Comparison of ENCODE assay signal across 9 cellular contexts in the genomic region with DNA sequence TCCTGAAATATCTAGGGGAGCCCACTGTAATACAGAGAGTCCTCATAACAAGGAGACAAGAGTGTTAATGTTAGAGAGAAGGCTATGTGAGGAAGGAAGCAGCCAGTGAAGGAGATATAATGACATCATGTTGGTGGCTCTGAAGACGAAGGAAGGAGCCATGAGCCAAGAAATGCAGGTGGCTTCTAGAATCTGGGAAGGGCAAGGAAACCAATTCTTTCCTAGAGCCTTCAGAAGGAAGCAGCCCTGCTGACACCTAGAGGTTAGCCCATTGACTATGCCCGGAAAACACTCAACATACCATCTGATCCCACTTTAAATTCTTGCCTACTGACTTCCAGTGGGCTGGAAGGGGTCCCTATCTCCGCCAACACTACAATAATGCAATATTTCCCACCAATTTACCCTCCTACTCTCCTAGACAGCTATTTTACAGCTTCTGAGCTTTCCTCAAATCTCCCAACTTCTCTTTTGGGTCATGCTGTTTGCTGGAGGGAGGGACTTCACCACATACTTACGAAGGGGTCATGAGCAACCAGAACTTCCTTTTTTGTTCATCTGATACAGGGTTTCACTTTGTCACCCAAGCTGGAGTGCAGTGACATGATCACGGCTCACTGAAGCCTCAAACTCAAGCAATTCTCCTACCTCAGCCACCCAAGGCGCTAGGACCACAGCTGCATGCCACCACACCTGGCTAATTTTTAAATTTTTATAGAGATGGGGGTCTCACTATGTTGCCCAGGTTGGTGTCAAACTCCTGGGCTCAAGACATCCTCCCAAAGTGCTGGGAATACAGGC. TPM values are rescaled to one million over a fixed set of nuclear protein-coding genes. Genes with fewer than 3 reads are reported as not detected.
DNase-seq lines count a peak whose midpoint lies in the region; ATAC-seq and TF ChIP-seq lines count a peak whose summit lies in the region.
"Had no signal": no experiment of that assay in that cellular context is flagged by ENCODE, and none has a peak within 500 bp of the region (broad histone marks: within the 10 kb centered on the region; RNA-seq: fewer than 3 reads in every experiment).

No MANE protein-coding gene starts in this region.

- H3K4me1 ChIP-seq in upper lobe of right lung, result peaks cover 4% of the 10 kb centered on the region
- H3K4me1 ChIP-seq: ascending aorta had no signal

- H3K9me3 ChIP-seq in upper lobe of right lung, result no peaks in the 10 kb centered on the region
- H3K9me3 ChIP-seq: ascending aorta had no signal

- no peaks in the 10 kb centered on the region for H3K27me3 ChIP-seq in upper lobe of right lung
- H3K27me3 ChIP-seq: ascending aorta had no signal

- no peaks in the 10 kb centered on the region for H3K36me3 ChIP-seq in upper lobe of right lung

- intact Hi-C loops in upper lobe of right lung (cut with DNase I), result no loop called here

- H3K27ac ChIP-seq in upper lobe of right lung, result peak overlapping the region; percentile 62
- H3K27ac ChIP-seq: ascending aorta had no signal

- H3K27ac Mint-ChIP-seq in activated naive CD8-positive, alpha-beta T cell treated with anti-CD3 and anti-CD28 coated beads, Interleukin-2, amount 50 U/mL, for 24 hours, result peak overlapping the region; percentile 92

- peak; percentile 23 for DNase-seq in activated naive CD8-positive, alpha-beta T cell treated with anti-CD3 and anti-CD28 coated beads, Interleukin-2, amount 50 U/mL, for 24 hours
- DNase-seq in upper lobe of right lung (no peak), activated gamma-delta T cell (lab: John Stamatoyannopoulos, UW) (no peak), NCI-H748 treated with DMSO at 0.1 percent for 48 hours (lab: John Stamatoyannopoulos, UW) (no peak), AG20443 (ENCODE audit: low spot score) (no peak)

- no peaks in the 10 kb centered on the region for H3K9me3 Mint-ChIP-seq in activated naive CD8-positive, alpha-beta T cell treated with anti-CD3 and anti-CD28 coated beads, Interleukin-2, amount 50 U/mL, for 24 hours

- no peaks in the 10 kb centered on the region for H3K27me3 Mint-ChIP-seq in activated naive CD8-positive, alpha-beta T cell treated with anti-CD3 and anti-CD28 coated beads, Interleukin-2, amount 50 U/mL, for 24 hours

- peak; percentile 10 for TF ChIP-seq CTCF in GM12873 (IDR thresholded peaks at IDR 0.05; ENCODE audit: insufficient read depth, low read depth, low read length, missing control alignments)
- TF ChIP-seq CTCF in upper lobe of right lung (IDR thresholded peaks at IDR 0.05), result no peak

- peak overlapping the region; percentile 56 for H3K4me3 Mint-ChIP-seq in activated naive CD8-positive, alpha-beta T cell treated with anti-CD3 and anti-CD28 coated beads, Interleukin-2, amount 50 U/mL, for 24 hours

- H3K4me3 ChIP-seq in upper lobe of right lung, result no peak overlapping the region
- H3K4me3 ChIP-seq: ascending aorta had no signal

- H3K36me3 Mint-ChIP-seq in activated naive CD8-positive, alpha-beta T cell treated with anti-CD3 and anti-CD28 coated beads, Interleukin-2, amount 50 U/mL, for 24 hours (ENCODE audit: low read depth), result peaks cover 7% of the 10 kb centered on the region

- peak; percentile 91 for ATAC-seq in GM21367 (IDR thresholded peaks at IDR 0.05; ENCODE audit: unreplicated experiment)
- ATAC-seq in HG03520 (IDR thresholded peaks at IDR 0.05; ENCODE audit: unreplicated experiment), result peak; percentile 91
- peak; percentile 79 for ATAC-seq in activated naive CD8-positive, alpha-beta T cell treated with anti-CD3 and anti-CD28 coated beads, Interleukin-2, amount 50 U/mL, for 24 hours
- ATAC-seq in upper lobe of right lung, result peak; percentile 90

- peaks cover 48% of the 10 kb centered on the region for H3K4me1 Mint-ChIP-seq in activated naive CD8-positive, alpha-beta T cell treated with anti-CD3 and anti-CD28 coated beads, Interleukin-2, amount 50 U/mL, for 24 hours

RNA-seq across cellular contexts. Expression of a gene that starts 25.2 kb away (rescaled TPM):
- total RNA-seq in upper lobe of right lung, result 102 TPM

RNA-seq across cellular contexts. Expression of a gene that starts 26.0 kb away (rescaled TPM):
- total RNA-seq in upper lobe of right lung, result 64.2 TPM
